In the genomic region with DNA sequence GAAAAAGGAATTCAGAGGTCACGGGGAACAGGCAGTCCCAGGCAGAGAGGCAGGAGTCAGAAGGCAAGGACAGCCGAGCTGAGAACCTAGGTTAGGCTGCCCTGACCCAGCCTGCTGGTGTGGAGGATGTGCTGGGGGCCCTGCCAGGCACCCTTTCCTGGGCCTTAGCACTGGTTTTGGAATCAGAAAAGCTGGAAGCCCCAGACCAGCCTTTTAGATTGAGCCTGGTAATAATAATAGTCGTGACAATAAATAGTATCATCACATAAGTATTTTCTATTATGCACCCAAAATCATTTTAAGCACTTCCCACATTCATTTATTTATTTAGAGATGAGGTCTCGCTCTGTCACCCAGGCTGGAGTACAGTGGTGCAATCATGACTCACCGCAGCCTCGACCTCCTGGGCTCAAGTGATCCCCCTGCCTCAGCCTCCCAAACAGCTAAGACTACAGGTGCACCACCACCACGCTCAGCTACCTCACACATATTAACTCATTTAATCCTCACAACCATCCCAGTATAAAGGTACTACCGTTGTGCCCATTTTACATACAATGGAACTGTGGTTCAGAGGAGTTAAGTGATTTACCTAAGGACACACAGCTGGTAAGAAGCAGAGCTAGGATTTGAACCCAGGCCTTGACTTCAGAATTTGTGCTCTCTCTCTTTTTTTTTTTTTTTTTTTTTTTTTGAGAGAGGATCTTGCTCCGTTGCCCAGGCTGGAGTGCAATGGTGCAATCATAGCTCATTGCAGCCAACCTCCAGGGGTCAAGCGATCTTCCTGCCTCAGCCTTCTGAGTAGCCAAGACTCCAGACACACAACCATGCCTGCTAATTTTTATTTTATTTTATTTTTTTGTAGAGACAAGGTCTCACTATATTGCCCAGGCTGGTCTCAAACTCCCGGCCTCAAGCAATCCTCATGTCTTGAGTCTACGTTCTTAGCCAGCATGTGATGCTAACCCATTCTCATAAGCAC, we compare ENCODE assay signal across 10 cellular contexts. TPM values are rescaled to one million over a fixed set of nuclear protein-coding genes. Genes with fewer than 3 reads are reported as not detected.
DNase-seq lines count a peak whose midpoint lies in the region; ATAC-seq, FAIRE-seq and TF ChIP-seq lines count a peak whose summit lies in the region.
"Had no signal": no experiment of that assay in that cellular context is flagged by ENCODE, and none has a peak within 500 bp of the region (broad histone marks: within the 10 kb centered on the region; RNA-seq: fewer than 3 reads in every experiment).

No MANE protein-coding gene starts in this region.

- in situ Hi-C loops in K562 (cut with MboI) = no loop called here

- peak; percentile 42 for FAIRE-seq in K562 (lab: Jason Lieb, UNC)
- no peak for FAIRE-seq in keratinocyte (lab: Jason Lieb, UNC)

- 89% methylated on average over 11 of the region's 12 CpGs for WGBS in K562 (ENCODE audit: insufficient coverage, low coverage, missing lambda C conversion rate)
- WGBS in stomach, 5 donors = 74 to 85% (median 78%) methylated on average over 12 of the region's 12 CpGs

- dilution Hi-C loops in keratinocyte (cut with MboI; ENCODE audit: extremely low pct_ligation_motif_present, low sequenced_read_pairs) = no loop called here

- peak overlapping the region; percentile 96 for H3K27ac Mint-ChIP-seq in HFFc6

- H3K9me3 Mint-ChIP-seq in HFFc6 = no peaks in the 10 kb centered on the region

- peak overlapping the region; percentile 54 for H3K4me3 Mint-ChIP-seq in HFFc6

- H3K9me3 ChIP-seq in K562 (replicated peaks; ENCODE audit: control insufficient read depth, insufficient read depth, low read depth, low read length) (no peaks in the 10 kb centered on the region), keratinocyte (ENCODE audit: control insufficient read depth, low read depth, low read length) (no peaks in the 10 kb centered on the region), stomach (no peaks in the 10 kb centered on the region), A673 (ENCODE audit: low read depth, low read length, poor library complexity, severe bottlenecking) (no peaks in the 10 kb centered on the region)

- CTCF ChIA-PET in K562 (lab: Yijun Ruan, JAX; ENCODE audit: low intra/inter-chr PET ratio) = no interaction called here
- CTCF ChIA-PET in A673 (lab: Charles Lee) = no interaction called here

- TF ChIP-seq CTCF in HFFc6 (IDR thresholded peaks at IDR 0.05) (no peak), K562 (IDR thresholded peaks at IDR 0.05 in 2 of 3, conservative IDR thresholded peaks at IDR 0.05 in 1 of 3; ENCODE audit: insufficient read depth in 2 of 3, low read depth in 1 of 3, low read length in 3 of 3) (no peak), keratinocyte (optimal IDR thresholded peaks at IDR 0.05 in 1 of 3, IDR thresholded peaks at IDR 0.05 in 1 of 3, conservative IDR thresholded peaks at IDR 0.05 in 1 of 3; ENCODE audit: extremely low read depth in 1 of 3, insufficient read depth in 2 of 3, low read length in 3 of 3) (no peak), stomach (IDR thresholded peaks at IDR 0.05) (no peak), A673 (conservative IDR thresholded peaks at IDR 0.05; ENCODE audit: low read depth, low read length) (no peak)

- H3K4me3 ChIP-seq in K562 (no peak overlapping the region), keratinocyte (ENCODE audit: control insufficient read depth in 2 of 3, extremely low read depth in 1 of 3, insufficient read depth in 2 of 3, low read depth in 1 of 3, low read length in 3 of 3) (no peak overlapping the region), stomach (no peak overlapping the region), A673 (ENCODE audit: low read depth, low read length, poor library complexity, severe bottlenecking) (no peak overlapping the region)

- no peaks in the 10 kb centered on the region for H3K9me1 ChIP-seq in K562 (ENCODE audit: control insufficient read depth, insufficient read depth, low read length)
- no peaks in the 10 kb centered on the region for H3K9me1 ChIP-seq in keratinocyte (ENCODE audit: control insufficient read depth, extremely low read depth, insufficient read depth, low read length)

- no peaks in the 10 kb centered on the region for H3K27me3 ChIP-seq in K562 (ENCODE audit: control insufficient read depth in 2 of 2, insufficient read depth in 2 of 2, low read length in 2 of 2)
- no peaks in the 10 kb centered on the region for H3K27me3 ChIP-seq in keratinocyte (ENCODE audit: control insufficient read depth, extremely low read depth, insufficient read depth, low read length)
- H3K27me3 ChIP-seq in stomach = no peaks in the 10 kb centered on the region
- H3K27me3 ChIP-seq in A673 (replicated peaks; ENCODE audit: insufficient read depth, low read depth, low read length, poor library complexity) = no peaks in the 10 kb centered on the region

- H3K4me1 ChIP-seq in K562 (replicated peaks in 1 of 2; ENCODE audit: control insufficient read depth in 2 of 2, insufficient read depth in 2 of 2, low read length in 2 of 2) (peaks cover 26 to 36% of the 10 kb centered on the region in 2 experiments), keratinocyte (ENCODE audit: control insufficient read depth, extremely low read depth, insufficient read depth, low read length) (peaks cover 20% of the 10 kb centered on the region), stomach (peaks cover 21 to 41% (median 28%) of the 10 kb centered on the region in 4 donors), A673 (ENCODE audit: insufficient read depth, low read length, poor library complexity, severe bottlenecking) (peaks cover 4% of the 10 kb centered on the region)

- H3K27me3 Mint-ChIP-seq in HFFc6 (ENCODE audit: insufficient read depth) = peaks cover 2% of the 10 kb centered on the region

- TF ChIP-seq EP300 in K562 (IDR thresholded peaks at IDR 0.05; ENCODE audit: low read length) (no peak), stomach (IDR thresholded peaks at IDR 0.05) (no peak)

- TF ChIP-seq POLR2A in K562 (conservative IDR thresholded peaks at IDR 0.05) = no peak
- TF ChIP-seq POLR2A in stomach (IDR thresholded peaks at IDR 0.05) = no peak

- no peak for ATAC-seq in K562
- no peak for ATAC-seq in GM18511 (IDR thresholded peaks at IDR 0.05; ENCODE audit: unreplicated experiment)
- no peak for ATAC-seq in HG02938 (IDR thresholded peaks at IDR 0.05; ENCODE audit: unreplicated experiment)

- peak; percentile 52 for DNase-seq in HFFc6
- no peak for DNase-seq in K562 (ENCODE audit: extremely low read depth in 1 of 4, low spot score in 3 of 4)
- no peak for DNase-seq in keratinocyte (ENCODE audit: low read depth, low spot score)
- no peak for DNase-seq in stomach
- no peak for DNase-seq in inferior parietal cortex (ENCODE audit: extremely low spot score)
- no peak for DNase-seq in A673 (ENCODE audit: low spot score)
- DNase-seq: activated CD8-positive, alpha-beta memory T cell treated with anti-CD3 and anti-CD28 coated beads for 24 hours; aorta had no signal

- TF ChIP-seq RAD21 in K562 (CRISPR knock-in tag; conservative IDR thresholded peaks at IDR 0.05 in 1 of 2, IDR thresholded peaks at IDR 0.05 in 1 of 2) = no peak

- BruUV-seq in K562 (replicated peaks; lab: Mats Ljungman, UMichigan) (no TSS peak), A673 (replicated peaks; lab: Mats Ljungman, UMichigan) (no TSS peak)

- H3K27ac ChIP-seq in K562 (ENCODE audit: extremely low read depth, low read depth, low read length) (no peak overlapping the region), keratinocyte (ENCODE audit: control insufficient read depth, insufficient read depth, low read length) (peak overlapping the region; percentile 74), stomach (peak overlapping the region in 4 of 5 donors; percentile 70 to 85 (median 82)), A673 (ENCODE audit: low read depth, low read length, poor library complexity, severe bottlenecking) (no peak overlapping the region)

- H4K20me1 ChIP-seq in K562 (replicated peaks; ENCODE audit: control insufficient read depth, insufficient read depth, low read length) = no peaks in the 10 kb centered on the region
- H4K20me1 ChIP-seq in keratinocyte (ENCODE audit: control insufficient read depth, extremely low read depth, insufficient read depth, low read length) = no peaks in the 10 kb centered on the region

- H2AFZ ChIP-seq in K562 (ENCODE audit: low read depth, low read length) (no peak overlapping the region), keratinocyte (ENCODE audit: control insufficient read depth, low read length) (no peak overlapping the region)

- H3K4me2 ChIP-seq in K562 (ENCODE audit: insufficient read depth, low read length) = no peak overlapping the region
- H3K4me2 ChIP-seq in keratinocyte (ENCODE audit: control insufficient read depth, extremely low read depth, insufficient read depth, low read depth, low read length) = no peak overlapping the region

- H3K36me3 ChIP-seq in K562 (ENCODE audit: control insufficient read depth, insufficient read depth, low read length) (peaks cover 72% of the 10 kb centered on the region), keratinocyte (ENCODE audit: control insufficient read depth in 2 of 2, extremely low read depth in 1 of 2, insufficient read depth in 2 of 2, low read length in 2 of 2) (peaks cover 0 to 2% of the 10 kb centered on the region in 2 experiments), stomach (peaks cover 0 to 53% (median 36%) of the 10 kb centered on the region in 4 donors), A673 (ENCODE audit: insufficient read depth, low read length, poor library complexity, severe bottlenecking) (no peaks in the 10 kb centered on the region)

- POLR2A ChIA-PET in K562 (lab: Yijun Ruan, JAX) = interaction anchor here (0.6 to 1.4 kb wide), 5 partner anchors 9 to 1907 kb away, joined by 3 to 4 read pairs (median 3); no protein-coding TSS in a partner anchor
- POLR2A ChIA-PET in A673 (lab: Charles Lee; ENCODE audit: low non-redundant PET) = no interaction called here

- intact Hi-C loops in K562 (cut with micrococcal nuclease) = no loop called here
- intact Hi-C loops in stomach (cut with DNase I; ENCODE audit: low total_unique reads) = no loop called here
- intact Hi-C loops in A673 (cut with micrococcal nuclease; ENCODE audit: unreplicated experiment) = no loop called here

- H3K4me1 Mint-ChIP-seq in HFFc6 (ENCODE audit: low read depth) = peaks cover 46% of the 10 kb centered on the region

- H3K36me3 Mint-ChIP-seq in HFFc6 (ENCODE audit: low read depth) = peaks cover 19% of the 10 kb centered on the region

- peak overlapping the region in 1 of 2 experiments; percentile 62; a peak in 1 of 4 replicates for H3K9ac ChIP-seq in K562 (ENCODE audit: insufficient read depth in 1 of 2, low read depth in 2 of 2, low read length in 2 of 2)
- no peak overlapping the region for H3K9ac ChIP-seq in keratinocyte (ENCODE audit: control insufficient read depth, extremely low read depth, insufficient read depth, low read length)

- no peaks in the 10 kb centered on the region for H3K79me2 ChIP-seq in K562 (ENCODE audit: control insufficient read depth, insufficient read depth, low read length)
- H3K79me2 ChIP-seq in keratinocyte (ENCODE audit: control insufficient read depth, insufficient read depth, low read length) = no peaks in the 10 kb centered on the region

RNA-seq across cellular contexts. Expression of gene TGM2, which starts 19.7 kb away (rescaled TPM):
- total RNA-seq in HFFc6 (2021; fragmentation: NEBNext Ultra II Directional; extraction: Animal tissue kit (Norgen Biotek cat#: 25700)) = 100 to 1,000 TPM in 5 of 6 experiments, 10 to 100 TPM in 1; 99.6 to 430 (median 111) TPM
- total RNA-seq in K562 (2011; cell fraction: chromatin; rRNA removed; ENCODE audit: low replicate concordance) = 34.9 and 72.8 TPM in 2 replicates
- 45.9 and 47.5 TPM in 2 replicates for total RNA-seq in K562 (2011; cell fraction: nucleolus; rRNA removed)
- 36.4 and 37.1 TPM in 2 replicates for total RNA-seq in K562 (2011; cell fraction: nucleoplasm; rRNA removed)
- total RNA-seq in K562 (2014; rRNA removed) (48.3 and 61.2 TPM in 2 replicates), K562 (2014; rRNA removed; fragmentation: Illumina TruSeq; extraction: Trizol) (17.4 and 22.0 TPM in 2 replicates), K562 (2015; rRNA removed; fragmentation: Illumina TruSeq; extraction: Trizol) (20.4 and 21.0 TPM in 2 replicates), K562 (2021) (78.5 and 82.3 TPM in 2 replicates), stomach (100 to 1,000 TPM in 1 of 5 donors, 10 to 100 TPM in 4; 27.8 to 195 (median 44.3) TPM), A673 (2021) (0.43 and 0.85 TPM in 2 replicates)
- polyA plus RNA-seq in K562 (2011; rRNA removed) (35.3 and 37.6 TPM in 2 replicates), K562 (2014; fragmentation: Illumina TruSeq; extraction: Trizol) (55.1 and 56.7 TPM in 2 replicates), K562 (2014; fragmentation: Nextera tagmentation; extraction: Ambion mirVana) (1 to 10 TPM; 5.5 TPM), K562 (2014; rRNA removed) (43.9 and 48.0 TPM in 2 replicates), keratinocyte (18.4 to 50.3 TPM (median 18.7 TPM) in 3 replicates), stomach (10 to 100 TPM; 16.2 to 28.0 (median 25.1) TPM)
- 31.6 and 76.0 TPM in 2 replicates for polyA plus RNA-seq in K562 (2011; cell fraction: cytosol; rRNA removed)
- 26.4 and 54.7 TPM in 2 replicates for polyA plus RNA-seq in K562 (2011; cell fraction: nucleus; rRNA removed)
- 47.9 and 85.2 TPM in 2 replicates for polyA plus RNA-seq in K562 (2012)
- polyA minus RNA-seq in K562 (2011; rRNA and poly(A)+ RNA removed) = 21.4 and 54.6 TPM in 2 replicates
- 46.4 and 51.2 TPM in 2 replicates for polyA minus RNA-seq in K562 (2011; cell fraction: cytosol; rRNA and poly(A)+ RNA removed)
- polyA minus RNA-seq in K562 (2011; cell fraction: nucleus; rRNA and poly(A)+ RNA removed) = 18.8 and 21.4 TPM in 2 replicates
- 0.86 TPM for polyA plus RNA-seq in keratinocyte (2011; ENCODE audit: low read depth)
- 16.2 and 22.6 TPM in 2 replicates for polyA plus RNA-seq in keratinocyte (2011; cell fraction: cytosol; rRNA removed)
- polyA plus RNA-seq in keratinocyte (2011; cell fraction: nucleus; rRNA removed) = 30.9 and 32.5 TPM in 2 replicates
- polyA plus RNA-seq in keratinocyte (2012; ENCODE audit: low replicate concordance) = 0.38 and 57.9 TPM in 2 replicates
- polyA minus RNA-seq in keratinocyte = 27.4 to 122 TPM (median 29.7 TPM) in 3 replicates
- polyA minus RNA-seq in keratinocyte (2011; cell fraction: cytosol; rRNA and poly(A)+ RNA removed) = 50.3 TPM
- 29.2 and 30.7 TPM in 2 replicates for polyA minus RNA-seq in keratinocyte (2011; cell fraction: nucleus; rRNA and poly(A)+ RNA removed)

Comparison
In these comparisons a context has a peak if more than half of its experiments do, and no peak if none do; other contexts are left out.
1. H3K27ac ChIP-seq: peak in keratinocyte (single experiment) and stomach (4 of 5); none in K562 (single experiment) and A673 (single experiment).